ENCODE assay signal across 9 cellular contexts in the genomic region with DNA sequence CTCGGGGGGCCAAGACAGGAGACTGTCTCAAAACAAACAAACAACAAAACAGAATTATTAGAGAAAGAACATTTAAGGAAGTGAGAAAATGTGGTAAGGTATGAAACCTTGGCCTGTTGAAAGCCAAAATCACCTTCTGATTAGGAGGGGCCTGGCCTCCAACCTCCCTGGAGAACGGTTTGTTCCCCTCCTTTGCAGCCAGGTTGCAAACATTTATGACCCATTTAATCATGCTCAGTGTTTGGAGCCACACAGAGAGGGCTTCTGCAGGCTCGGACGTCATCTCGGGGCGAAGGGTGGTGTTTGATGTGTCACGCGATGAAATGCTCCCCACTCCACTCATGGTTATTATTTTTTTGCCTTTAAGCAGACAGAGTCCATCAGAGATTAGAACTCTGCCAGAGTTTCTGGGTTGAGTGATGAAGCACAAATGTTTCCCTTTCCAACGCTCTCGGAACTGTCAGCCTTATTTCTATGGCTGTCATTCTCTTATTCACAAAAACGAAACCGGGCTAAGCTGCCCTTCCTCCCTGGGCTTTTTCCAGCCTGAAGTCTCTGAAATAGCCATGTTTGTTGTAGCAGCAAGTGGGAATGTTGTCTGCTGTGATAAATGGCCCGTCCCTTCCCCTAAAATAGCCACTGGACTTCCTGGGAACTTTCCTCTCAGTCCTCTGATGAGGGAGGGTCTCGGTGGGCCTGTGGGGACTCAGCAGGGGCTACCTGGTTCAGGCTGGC. TPM values are rescaled to one million over a fixed set of nuclear protein-coding genes. Genes with fewer than 3 reads are reported as not detected.
DNase-seq lines count a peak whose midpoint lies in the region; ATAC-seq and TF ChIP-seq lines count a peak whose summit lies in the region.
"Had no signal": no experiment of that assay in that cellular context is flagged by ENCODE, and none has a peak within 500 bp of the region (broad histone marks: within the 10 kb centered on the region; RNA-seq: fewer than 3 reads in every experiment).

No MANE protein-coding gene starts in this region.

- peak; percentile 81 for ATAC-seq in GM21367 (IDR thresholded peaks at IDR 0.05; ENCODE audit: unreplicated experiment)
- peak; percentile 92 for ATAC-seq in HG03460 (IDR thresholded peaks at IDR 0.05; ENCODE audit: unreplicated experiment)
- peak in 2 of 4 donors; percentile 23 to 25 for ATAC-seq in heart left ventricle
- no peak for ATAC-seq in CD8-positive, alpha-beta T cell

- H3K4me1 Mint-ChIP-seq in CD8-positive, alpha-beta T cell (ENCODE audit: low read depth) = peaks cover 2% of the 10 kb centered on the region

- H3K9me3 ChIP-seq in heart left ventricle = no peaks in the 10 kb centered on the region
- H3K9me3 ChIP-seq in CD8-positive, alpha-beta T cell (ENCODE audit: low read length) = no peaks in the 10 kb centered on the region

- intact Hi-C loops in heart left ventricle (cut with DNase I) = no loop called here
- intact Hi-C loops in CD8-positive, alpha-beta T cell (cut with DNase I, micrococcal nuclease) = no loop called here

- POLR2A ChIA-PET in CD8-positive, alpha-beta T cell (lab: Charles Lee) = no interaction called here

- TF ChIP-seq CTCF in heart left ventricle (IDR thresholded peaks at IDR 0.05) = no peak
- no peak for TF ChIP-seq CTCF in CD8-positive, alpha-beta T cell (IDR thresholded peaks at IDR 0.05)

- CTCF ChIA-PET in CD8-positive, alpha-beta T cell (lab: Charles Lee) = interaction anchor here (0.7 kb wide), 1 partner anchor 10 kb away, joined by 3 read pairs; no protein-coding TSS in a partner anchor

- no peaks in the 10 kb centered on the region for H3K27me3 ChIP-seq in heart left ventricle
- no peaks in the 10 kb centered on the region for H3K27me3 ChIP-seq in CD8-positive, alpha-beta T cell (ENCODE audit: insufficient read depth, low read length)
- H3K27me3 ChIP-seq: dorsolateral prefrontal cortex had no signal

- H3K36me3 ChIP-seq in heart left ventricle (no peaks in the 10 kb centered on the region), urinary bladder (ENCODE audit: insufficient read depth) (no peaks in the 10 kb centered on the region)
- H3K36me3 ChIP-seq in CD8-positive, alpha-beta T cell (ENCODE audit: insufficient read depth, low read length) = no peaks in the 10 kb centered on the region

- DNase-seq in heart left ventricle = no peak
- no peak for DNase-seq in NCI-H524 treated with DMSO at 0.1 percent for 48 hours (lab: John Stamatoyannopoulos, UW)
- no peak for DNase-seq in NCI-H146 (lab: John Stamatoyannopoulos, UW)
- DNase-seq in CD8-positive, alpha-beta T cell = no peak
- DNase-seq: NCI-H2081 treated with DMSO at 0.1 percent for 48 hours had no signal

- no peaks in the 10 kb centered on the region for H3K9me3 Mint-ChIP-seq in CD8-positive, alpha-beta T cell

- H3K4me1 ChIP-seq in heart left ventricle (peaks cover 4 to 34% (median 16%) of the 10 kb centered on the region in 12 donors), urinary bladder (ENCODE audit: insufficient read depth) (no peaks in the 10 kb centered on the region)
- no peaks in the 10 kb centered on the region for H3K4me1 ChIP-seq in CD8-positive, alpha-beta T cell (ENCODE audit: insufficient read depth, low read length)

- peak overlapping the region in 11 of 12 donors; percentile 26 to 76 (median 65) for H3K27ac ChIP-seq in heart left ventricle
- peak overlapping the region; percentile 74 for H3K27ac ChIP-seq in urinary bladder (ENCODE audit: low read depth)
- H3K27ac ChIP-seq in CD8-positive, alpha-beta T cell (ENCODE audit: low read depth, low read length) = no peak overlapping the region

- no peaks in the 10 kb centered on the region for H3K36me3 Mint-ChIP-seq in CD8-positive, alpha-beta T cell

- H3K27me3 Mint-ChIP-seq in CD8-positive, alpha-beta T cell (ENCODE audit: low read depth) = no peaks in the 10 kb centered on the region

- no peak for TF ChIP-seq POLR2A in heart left ventricle (IDR thresholded peaks at IDR 0.05)

- 63 to 68% (median 65%) methylated on average over 14 of the region's 14 CpGs for WGBS in heart left ventricle, 4 donors
- 37% methylated on average over 14 of the region's 14 CpGs for WGBS in urinary bladder

- no peak overlapping the region for H3K4me3 Mint-ChIP-seq in CD8-positive, alpha-beta T cell

- no peak overlapping the region for H3K27ac Mint-ChIP-seq in CD8-positive, alpha-beta T cell

- H3K4me3 ChIP-seq in heart left ventricle (peak overlapping the region in 7 of 12 donors; percentile 3 to 41 (median 18)), urinary bladder (ENCODE audit: low read depth, low read length) (no peak overlapping the region)
- H3K4me3 ChIP-seq in CD8-positive, alpha-beta T cell (ENCODE audit: low read depth, low read length) = no peak overlapping the region

RNA-seq across cellular contexts. Expression of a gene that starts 33.6 kb away (rescaled TPM):
- total RNA-seq in heart left ventricle (10 to 100 TPM; 25.3 to 44.3 (median 39.0) TPM), urinary bladder (167 TPM)
- polyA plus RNA-seq in heart left ventricle (10 to 100 TPM in 1 of 2 donors, 1 to 10 TPM in 1; 6.1 to 14.3 TPM), urinary bladder (36.3 TPM)
- 1 to 10 TPM; 4.1 to 5.7 TPM for total RNA-seq in CD8-positive, alpha-beta T cell

Comparison
In these comparisons a context has a peak if more than half of its experiments do, and no peak if none do; other contexts are left out.
1. H3K4me3 ChIP-seq: peak in heart left ventricle (7 of 12); none in urinary bladder (single experiment) and CD8-positive, alpha-beta T cell (single experiment).